ENCODE assay signal across 23 cellular contexts in the genomic region with DNA sequence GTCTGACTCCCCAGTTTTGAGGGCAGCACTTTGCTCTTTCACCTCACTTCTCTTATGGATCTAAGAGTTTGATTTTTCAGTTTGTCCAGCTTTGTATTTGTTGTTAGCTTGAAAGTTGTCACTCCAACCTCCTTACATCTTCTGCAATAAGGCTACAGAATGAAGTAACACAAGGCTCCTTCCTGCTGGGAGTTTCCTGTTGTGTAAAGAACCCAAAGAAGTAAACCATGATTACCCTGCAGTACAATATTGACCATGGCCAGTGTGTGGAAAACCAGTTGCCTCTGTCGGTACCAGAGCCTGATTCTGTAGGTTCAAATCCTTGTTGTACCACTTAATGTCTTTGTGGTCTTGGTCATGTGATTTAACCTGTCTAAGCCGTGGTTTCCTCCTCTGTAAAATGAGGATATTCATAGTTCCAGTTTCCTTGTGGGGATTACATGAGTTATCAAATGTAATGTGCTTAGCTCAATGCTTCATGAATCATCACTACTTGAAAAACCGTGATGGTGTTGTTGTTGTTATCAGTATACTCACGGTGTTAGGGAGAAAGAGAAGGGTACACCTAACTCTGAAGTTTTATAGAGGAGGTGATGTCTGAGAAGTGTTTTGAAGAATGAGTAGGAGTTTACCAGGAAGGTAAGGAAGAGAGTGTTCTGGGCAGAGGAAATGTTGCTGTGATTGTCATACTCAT.
A peak's percentile ranks its signal among the peaks of the same experiment; 100 is the strongest.
DNase-seq lines count a peak whose midpoint lies in the region; ATAC-seq and TF ChIP-seq lines count a peak whose summit lies in the region.
"Had no signal": no experiment of that assay in that cellular context is flagged by ENCODE, and none has a peak within 500 bp of the region (broad histone marks: within the 10 kb centered on the region; RNA-seq: fewer than 3 reads in every experiment).

No MANE protein-coding gene starts in this region.

- peaks cover 12% of the 10 kb centered on the region for H3K4me1 ChIP-seq in DOHH2 (ENCODE audit: control insufficient read depth, low read length)
- peaks cover 48 to 55% of the 10 kb centered on the region in 2 experiments for H3K4me1 ChIP-seq in neutrophil (ENCODE audit: control insufficient read depth in 1 of 2, insufficient read depth in 1 of 2, low read depth in 1 of 2, low read length in 1 of 2)
- H3K4me1 ChIP-seq in esophagus squamous epithelium, result no peaks in the 10 kb centered on the region
- H3K4me1 ChIP-seq: BE2C had no signal

- CTCF ChIA-PET in activated CD4-positive, alpha-beta T cell treated with anti-CD3 and anti-CD28 coated beads for 36 hours (lab: Charles Lee), result interaction anchor here (0.9 to 1.4 kb wide), 2 partner anchors 15 to 104 kb away, joined by 4 to 6 read pairs; no protein-coding TSS in a partner anchor
- CTCF ChIA-PET in activated CD4-positive, alpha-beta T cell treated with anti-CD3 and anti-CD28 coated beads, Interleukin-2, amount 10 ng/mL, durations not matched to agents 7 days and 5 days (lab: Charles Lee), result interaction anchor here (1.0 to 2.1 kb wide), 5 partner anchors 9 to 119 kb away, joined by 3 to 9 read pairs (median 4); no protein-coding TSS in a partner anchor

- peak overlapping the region; percentile 34 for H3K4me2 ChIP-seq in DOHH2 (ENCODE audit: low read length)

- H3K27me3 ChIP-seq in DOHH2 (ENCODE audit: control insufficient read depth, low read length), result no peaks in the 10 kb centered on the region
- no peaks in the 10 kb centered on the region for H3K27me3 ChIP-seq in neutrophil
- H3K27me3 ChIP-seq in esophagus squamous epithelium, result peaks cover 0 to 11% (median 0%) of the 10 kb centered on the region in 4 donors
- H3K27me3 ChIP-seq: BE2C had no signal

- H3K4me3 ChIP-seq in DOHH2 (ENCODE audit: low read length) (peak overlapping the region; percentile 9; the same call in 1 of the 2 replicates), neutrophil (ENCODE audit: low read depth in 1 of 2, low read length in 1 of 2) (peak overlapping the region; percentile 12 to 49), esophagus squamous epithelium (no peak overlapping the region)
- H3K4me3 ChIP-seq: heart left ventricle had no signal

- WGBS in esophagus squamous epithelium, 2 donors, result 47 to 54% methylated on average over 4 of the region's 4 CpGs

- no peak for TF ChIP-seq POLR2A in esophagus squamous epithelium (IDR thresholded peaks at IDR 0.05)

- H3K9me3 ChIP-seq in DOHH2 (ENCODE audit: control insufficient read depth, insufficient read depth, low read length), result no peaks in the 10 kb centered on the region
- H3K9me3 ChIP-seq in neutrophil, result no peaks in the 10 kb centered on the region
- no peaks in the 10 kb centered on the region for H3K9me3 ChIP-seq in esophagus squamous epithelium
- H3K9me3 ChIP-seq: BE2C had no signal

- no peaks in the 10 kb centered on the region for H3K9me2 ChIP-seq in DOHH2 (replicated peaks; ENCODE audit: control insufficient read depth, low read length)

- H3K36me3 ChIP-seq in DOHH2 (ENCODE audit: control insufficient read depth, low read length), result no peaks in the 10 kb centered on the region
- H3K36me3 ChIP-seq in neutrophil, result no peaks in the 10 kb centered on the region
- no peaks in the 10 kb centered on the region for H3K36me3 ChIP-seq in esophagus squamous epithelium
- H3K36me3 ChIP-seq: BE2C, heart left ventricle had no signal

- DNase-seq in activated CD4-positive, alpha-beta T cell treated with anti-CD3 and anti-CD28 coated beads for 36 hours, result no peak
- no peak for DNase-seq in activated CD4-positive, alpha-beta T cell treated with anti-CD3 and anti-CD28 coated beads, Interleukin-2, amount 10 ng/mL, durations not matched to agents 7 days and 5 days
- peak; percentile 57 for DNase-seq in SIG-M5 treated with dmso at 0.1 percent for 504 hours (lab: John Stamatoyannopoulos, UW; ENCODE audit: unreplicated experiment)
- DNase-seq in activated CD8-positive, alpha-beta memory T cell treated with anti-CD3 and anti-CD28 coated beads, Interleukin-2, amount 50 U/mL, for 48 hours, result no peak
- DNase-seq in esophagus squamous epithelium (lab: John Stamatoyannopoulos, UW), result no peak
- no peak for DNase-seq in KG1 (lab: John Stamatoyannopoulos, UW)
- DNase-seq: activated effector memory CD4-positive, alpha-beta T cell treated with anti-CD3 and anti-CD28 coated beads, Interleukin-2, amount 50 U/mL, for 16 hours; anterior cingulate cortex; BE2C; dermis blood vessel endothelial cell; DMS 273 treated with DMSO at 0.1 percent for 48 hours; GDM1; heart left ventricle; IMR-90; NCI-H187; NCI-H82; stimulated activated CD4-positive, alpha-beta T cell treated with anti-CD3 and anti-CD28 coated beads, Interleukin-4, amount 100 ng/mL, for 4 hours had no signal

- H3K27ac ChIP-seq in DOHH2 (ENCODE audit: low read depth, low read length) (no peak overlapping the region), neutrophil (peak overlapping the region; percentile 91), esophagus squamous epithelium (no peak overlapping the region)
- H3K27ac ChIP-seq: heart left ventricle had no signal

- POLR2A ChIA-PET in activated CD4-positive, alpha-beta T cell treated with anti-CD3 and anti-CD28 coated beads for 36 hours (lab: Charles Lee), result interaction anchor here (0.5 kb wide), 1 partner anchor 868 kb away, joined by 5 read pairs; no protein-coding TSS in a partner anchor
- POLR2A ChIA-PET in activated CD4-positive, alpha-beta T cell treated with anti-CD3 and anti-CD28 coated beads, Interleukin-2, amount 10 ng/mL, durations not matched to agents 7 days and 5 days (lab: Charles Lee), result no interaction called here

- H3K27ac Mint-ChIP-seq in activated CD4-positive, alpha-beta T cell treated with anti-CD3 and anti-CD28 coated beads for 36 hours, result peak overlapping the region; percentile 61
- no peak overlapping the region for H3K27ac Mint-ChIP-seq in activated CD4-positive, alpha-beta T cell treated with anti-CD3 and anti-CD28 coated beads, Interleukin-2, amount 10 ng/mL, durations not matched to agents 7 days and 5 days
- H3K27ac Mint-ChIP-seq: T-helper 2 cell treated with Interferon-gamma antibody and Interleukin-4, amounts not matched to agents 5 μg/mL and 100 μg/mL, for 36 hours; type B pancreatic cell; WTC11 had no signal

- no peak for TF ChIP-seq CTCF in DOHH2 (IDR thresholded peaks at IDR 0.05; ENCODE audit: low read depth, low read length, poor library complexity, severe bottlenecking)
- no peak for TF ChIP-seq CTCF in neutrophil (IDR thresholded peaks at IDR 0.05)
- TF ChIP-seq CTCF in esophagus squamous epithelium (IDR thresholded peaks at IDR 0.05), result no peak

- no peaks in the 10 kb centered on the region for H3K9me3 Mint-ChIP-seq in activated CD4-positive, alpha-beta T cell treated with anti-CD3 and anti-CD28 coated beads for 36 hours (ENCODE audit: low read depth)
- H3K9me3 Mint-ChIP-seq in activated CD4-positive, alpha-beta T cell treated with anti-CD3 and anti-CD28 coated beads, Interleukin-2, amount 10 ng/mL, durations not matched to agents 7 days and 5 days, result no peaks in the 10 kb centered on the region
- H3K9me3 Mint-ChIP-seq: T-helper 2 cell treated with Interferon-gamma antibody and Interleukin-4, amounts not matched to agents 5 μg/mL and 100 μg/mL, for 36 hours; type B pancreatic cell; WTC11 had no signal

- intact Hi-C loops in activated CD4-positive, alpha-beta T cell treated with anti-CD3 and anti-CD28 coated beads for 36 hours (cut with DNase I, micrococcal nuclease), result no loop called here
- intact Hi-C loops in esophagus squamous epithelium (cut with DNase I), result no loop called here

- no peaks in the 10 kb centered on the region for H3K79me2 ChIP-seq in DOHH2 (ENCODE audit: control insufficient read depth, low read length)

- H3K4me1 Mint-ChIP-seq in activated CD4-positive, alpha-beta T cell treated with anti-CD3 and anti-CD28 coated beads for 36 hours, result peaks cover 12% of the 10 kb centered on the region
- H3K4me1 Mint-ChIP-seq in activated CD4-positive, alpha-beta T cell treated with anti-CD3 and anti-CD28 coated beads, Interleukin-2, amount 10 ng/mL, durations not matched to agents 7 days and 5 days, result peaks cover 12% of the 10 kb centered on the region

- no peaks in the 10 kb centered on the region for H4K20me1 ChIP-seq in DOHH2 (ENCODE audit: control insufficient read depth, insufficient read depth, low read depth, low read length)

- no peaks in the 10 kb centered on the region for H3K27me3 Mint-ChIP-seq in activated CD4-positive, alpha-beta T cell treated with anti-CD3 and anti-CD28 coated beads for 36 hours
- peaks cover 8% of the 10 kb centered on the region for H3K27me3 Mint-ChIP-seq in activated CD4-positive, alpha-beta T cell treated with anti-CD3 and anti-CD28 coated beads, Interleukin-2, amount 10 ng/mL, durations not matched to agents 7 days and 5 days
- H3K27me3 Mint-ChIP-seq: type B pancreatic cell had no signal

- H3K4me3 Mint-ChIP-seq in activated CD4-positive, alpha-beta T cell treated with anti-CD3 and anti-CD28 coated beads for 36 hours, result no peak overlapping the region
- H3K4me3 Mint-ChIP-seq in activated CD4-positive, alpha-beta T cell treated with anti-CD3 and anti-CD28 coated beads, Interleukin-2, amount 10 ng/mL, durations not matched to agents 7 days and 5 days, result no peak overlapping the region
- H3K4me3 Mint-ChIP-seq: T-helper 2 cell treated with Interferon-gamma antibody and Interleukin-4, amounts not matched to agents 5 μg/mL and 100 μg/mL, for 36 hours; type B pancreatic cell; WTC11 had no signal

- H3K36me3 Mint-ChIP-seq in activated CD4-positive, alpha-beta T cell treated with anti-CD3 and anti-CD28 coated beads for 36 hours (ENCODE audit: low read depth), result no peaks in the 10 kb centered on the region
- H3K36me3 Mint-ChIP-seq in activated CD4-positive, alpha-beta T cell treated with anti-CD3 and anti-CD28 coated beads, Interleukin-2, amount 10 ng/mL, durations not matched to agents 7 days and 5 days (ENCODE audit: low read depth), result no peaks in the 10 kb centered on the region
- H3K36me3 Mint-ChIP-seq: type B pancreatic cell, WTC11 had no signal

- H3F3A ChIP-seq in DOHH2 (ENCODE audit: control insufficient read depth, insufficient read depth), result no peaks in the 10 kb centered on the region

- peak; percentile 82 for ATAC-seq in activated CD4-positive, alpha-beta T cell treated with anti-CD3 and anti-CD28 coated beads for 36 hours
- ATAC-seq: left lobe of liver, WTC11 had no signal

Comparison
In these comparisons a context has a peak if more than half of its experiments do, and no peak if none do; other contexts are left out.
1. H3K4me3 ChIP-seq: peak in DOHH2 (single experiment) and neutrophil (2 of 2); none in esophagus squamous epithelium (0 of 4).